ENCODE assay signal across 15 cellular contexts in genomic region chr2:71564790-71565189, GRCh38.
A peak's percentile ranks its signal among the peaks of the same experiment; 100 is the strongest.
DNase-seq lines count a peak whose midpoint lies in the region; ATAC-seq and TF ChIP-seq lines count a peak whose summit lies in the region.
"Had no signal": no experiment of that assay in that cellular context is flagged by ENCODE, and none has a peak within 500 bp of the region (broad histone marks: within the 10 kb centered on the region; RNA-seq: fewer than 3 reads in every experiment).

No MANE protein-coding gene starts in this region.

- peaks cover 8% of the 10 kb centered on the region for H3K36me3 Mint-ChIP-seq in chondrocyte (ENCODE audit: low read depth)
- H3K36me3 Mint-ChIP-seq: CD4-positive, alpha-beta memory T cell had no signal

- no peak for ATAC-seq in HG03342 (IDR thresholded peaks at IDR 0.05; ENCODE audit: unreplicated experiment)

- H3K4me3 Mint-ChIP-seq in chondrocyte (ENCODE audit: unreplicated experiment) = no peak overlapping the region
- H3K4me3 Mint-ChIP-seq: B cell had no signal

- no peaks in the 10 kb centered on the region for H4K20me1 ChIP-seq in BLaER1
- peaks cover 0 to 47% (median 13%) of the 10 kb centered on the region in 11 experiments; a peak in 11 of 22 replicates for H4K20me1 ChIP-seq in BLaER1 treated with 17β-estradiol and CSF1 and Interleukin-3, amounts not matched to agents 10 nM and 100 nM

- H3K4me1 Mint-ChIP-seq in chondrocyte (ENCODE audit: low read depth) = peaks cover 52% of the 10 kb centered on the region
- H3K4me1 Mint-ChIP-seq: B cell; CD4-positive, alpha-beta memory T cell had no signal

- DNase-seq in chondrocyte (ENCODE audit: low spot score) (peak; percentile 69), NCI-H748 treated with DMSO at 0.1 percent for 48 hours (lab: John Stamatoyannopoulos, UW) (no peak), Ammon's horn (ENCODE audit: low spot score) (no peak)
- DNase-seq: C1 segment of cervical spinal cord; Caco-2; CD4-positive, alpha-beta memory T cell; DMS153; DND-41; GM23248; H7; HCEC 1CT had no signal

- no peaks in the 10 kb centered on the region for H3K27me3 Mint-ChIP-seq in chondrocyte (ENCODE audit: low read depth)
- H3K27me3 Mint-ChIP-seq: B cell; CD4-positive, alpha-beta memory T cell had no signal

- no peaks in the 10 kb centered on the region for H3K27me3 ChIP-seq in BLaER1
- H3K27me3 ChIP-seq in BLaER1 treated with 17β-estradiol and CSF1 and Interleukin-3, amounts not matched to agents 10 nM and 100 nM = no peaks in the 10 kb centered on the region

- H3K9ac ChIP-seq in BLaER1 = no peak overlapping the region
- H3K9ac ChIP-seq in BLaER1 treated with 17β-estradiol and CSF1 and Interleukin-3, amounts not matched to agents 10 nM and 100 nM = no peak overlapping the region; a peak in 1 of 22 replicates

- no peaks in the 10 kb centered on the region for H3K9me3 Mint-ChIP-seq in chondrocyte (ENCODE audit: low read depth)
- H3K9me3 Mint-ChIP-seq: CD4-positive, alpha-beta memory T cell had no signal

- no peaks in the 10 kb centered on the region for H3K36me3 ChIP-seq in BLaER1
- H3K36me3 ChIP-seq in BLaER1 treated with 17β-estradiol and CSF1 and Interleukin-3, amounts not matched to agents 10 nM and 100 nM = peaks cover 0 to 84% (median 8%) of the 10 kb centered on the region in 11 experiments; a peak in 13 of 22 replicates

- peak overlapping the region; percentile 37; the same call in 1 of the 2 replicates for H3K27ac ChIP-seq in BLaER1
- H3K27ac ChIP-seq in BLaER1 treated with 17β-estradiol and CSF1 and Interleukin-3, amounts not matched to agents 10 nM and 100 nM = no peak overlapping the region
- H3K27ac ChIP-seq: GM23248 had no signal

- no peaks in the 10 kb centered on the region for H3K9me3 ChIP-seq in BLaER1
- H3K9me3 ChIP-seq in BLaER1 treated with 17β-estradiol and CSF1 and Interleukin-3, amounts not matched to agents 10 nM and 100 nM (replicated peaks in 1 of 11) = peaks cover 0 to under 1% (median 0%) of the 10 kb centered on the region in 11 experiments; a peak in 1 of 22 replicates
- H3K9me3 ChIP-seq: Caco-2 had no signal

- peak overlapping the region; percentile 41 for H3K27ac Mint-ChIP-seq in chondrocyte (ENCODE audit: unreplicated experiment)
- H3K27ac Mint-ChIP-seq: B cell had no signal

- TF ChIP-seq CTCF in chondrocyte (IDR thresholded peaks at IDR 0.05) = no peak

- H3K4me2 ChIP-seq in BLaER1 = peak overlapping the region; percentile 84; the same call in 1 of the 2 replicates
- peak overlapping the region in 7 of 11 experiments; percentile 4 to 88 (median 35); a peak in 9 of 22 replicates for H3K4me2 ChIP-seq in BLaER1 treated with 17β-estradiol and CSF1 and Interleukin-3, amounts not matched to agents 10 nM and 100 nM

- no peak overlapping the region for H3K4me3 ChIP-seq in BLaER1
- no peak overlapping the region for H3K4me3 ChIP-seq in BLaER1 treated with 17β-estradiol and CSF1 and Interleukin-3, amounts not matched to agents 10 nM and 100 nM
- H3K4me3 ChIP-seq: GM23248 had no signal

- H3K4me1 ChIP-seq in BLaER1 = peaks cover 79% of the 10 kb centered on the region
- H3K4me1 ChIP-seq in BLaER1 treated with 17β-estradiol and CSF1 and Interleukin-3, amounts not matched to agents 10 nM and 100 nM = peaks cover 9 to 78% (median 56%) of the 10 kb centered on the region in 10 experiments; a peak in 19 of 20 replicates
- H3K4me1 ChIP-seq: Caco-2 had no signal
